ENCODE assay signal across 8 cellular contexts in the genomic region with DNA sequence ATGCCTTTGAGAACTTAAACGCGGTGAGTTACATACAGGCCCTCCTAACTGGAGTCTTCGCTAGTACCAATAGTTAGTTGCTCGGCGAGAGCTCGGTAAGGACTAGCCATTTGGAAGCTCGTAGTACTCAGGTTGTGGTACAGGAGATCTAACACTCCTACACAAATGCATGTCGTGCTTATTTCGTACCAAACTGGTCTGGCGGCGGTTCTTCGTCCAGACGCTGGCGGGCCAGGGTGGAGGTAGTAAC. TPM values are rescaled to one million over a fixed set of nuclear protein-coding genes. Genes with fewer than 3 reads are reported as not detected.
DNase-seq lines count a peak whose midpoint lies in the region; ATAC-seq and TF ChIP-seq lines count a peak whose summit lies in the region.

No MANE protein-coding gene starts in this region.

- peaks cover 4% of the 10 kb centered on the region for H3K4me1 ChIP-seq in endocrine pancreas (ENCODE audit: control insufficient read depth, insufficient read depth, low read length)

- peak overlapping the region; percentile 96 for H3K4me3 ChIP-seq in endocrine pancreas (ENCODE audit: control insufficient read depth, insufficient read depth, low read length)
- peak overlapping the region; percentile 58 for H3K4me3 ChIP-seq in neural cell (ENCODE audit: low read length)

- H3F3A ChIP-seq in neural cell (ENCODE audit: insufficient read depth, low read length, poor library complexity, severe bottlenecking) = no peaks in the 10 kb centered on the region

- DNase-seq in HuH-7 (ENCODE audit: low spot score) (no peak), NCI-H748 treated with DMSO at 0.1 percent for 48 hours (lab: John Stamatoyannopoulos, UW) (no peak), GM10266 (ENCODE audit: extremely low spot score) (no peak), posterior vena cava (ENCODE audit: low spot score) (no peak)

- peak; percentile 30 for ATAC-seq in GM18502 (IDR thresholded peaks at IDR 0.05; ENCODE audit: poor library complexity, unreplicated experiment)

- H3K9me3 ChIP-seq in KOPT-K1 (ENCODE audit: insufficient read depth, low read length, poor library complexity, severe bottlenecking) (no peaks in the 10 kb centered on the region), endocrine pancreas (ENCODE audit: control insufficient read depth, low read length) (no peaks in the 10 kb centered on the region), neural cell (ENCODE audit: low read length) (no peaks in the 10 kb centered on the region)

- H3K36me3 ChIP-seq in KOPT-K1 (ENCODE audit: insufficient read depth, low read length) = 0 out of 2 replicates have a peak, but pooled peaks cover under 1% of the 10 kb centered on the region
- no peaks in the 10 kb centered on the region for H3K36me3 ChIP-seq in endocrine pancreas (ENCODE audit: control insufficient read depth, insufficient read depth, low read length)
- no peaks in the 10 kb centered on the region for H3K36me3 ChIP-seq in neural cell (ENCODE audit: insufficient read depth, low read length)

- H3K9ac ChIP-seq in endocrine pancreas (ENCODE audit: control insufficient read depth, insufficient read depth, low read length) (peak overlapping the region; percentile 82), neural cell (ENCODE audit: low read length) (no peak overlapping the region)

- TF ChIP-seq CTCF in neural cell (IDR thresholded peaks at IDR 0.05; ENCODE audit: poor library complexity, severe bottlenecking) (no peak), GM10266 (IDR thresholded peaks at IDR 0.05; ENCODE audit: control insufficient read depth, insufficient read depth, low read depth, missing control alignments) (no peak)

- H3K9me2 ChIP-seq in neural cell (ENCODE audit: insufficient read depth, low read length) = no peaks in the 10 kb centered on the region

- H3K27me3 ChIP-seq in endocrine pancreas (ENCODE audit: control insufficient read depth, insufficient read depth, low read length) (no peaks in the 10 kb centered on the region), neural cell (ENCODE audit: insufficient read depth, low read depth, low read length) (peaks cover 19% of the 10 kb centered on the region)

- H4K20me1 ChIP-seq in neural cell (ENCODE audit: insufficient read depth) = no peaks in the 10 kb centered on the region

- H3K4me2 ChIP-seq in neural cell (ENCODE audit: low read length) = no peak overlapping the region

- intact Hi-C loops in posterior vena cava (cut with DNase I) = loop anchor here in 1 of 2 donors (10.0 kb wide), 1 partner anchor 169 kb away; no protein-coding TSS in a partner anchor

- H3K27ac ChIP-seq in KOPT-K1 (ENCODE audit: low read depth, low read length, poor library complexity, severe bottlenecking) (peak overlapping the region; percentile 69), neural cell (ENCODE audit: low read length) (no peak overlapping the region)

- no peaks in the 10 kb centered on the region for H3K79me2 ChIP-seq in neural cell (replicated peaks; ENCODE audit: insufficient read depth, low read length)

- TF ChIP-seq RAD21 in neural cell (conservative IDR thresholded peaks at IDR 0.05) = no peak

- H2AFZ ChIP-seq in neural cell (ENCODE audit: low read depth, low read length) = no peak overlapping the region

- TF ChIP-seq EP300 in neural cell (conservative IDR thresholded peaks at IDR 0.05; ENCODE audit: poor library complexity, severe bottlenecking) = no peak

TF ChIP-seq in neural cell, 6 proteins besides CTCF, POLR2A, EP300 and RAD21:
- no peak for TF ChIP-seq TAF1 (IDR thresholded peaks at IDR 0.05; ENCODE audit: low read depth)
- TF ChIP-seq EZH2 (IDR thresholded peaks at IDR 0.05; ENCODE audit: borderline replicate concordance, insufficient read depth, low read length, poor library complexity, severe bottlenecking) = no peak
- TF ChIP-seq POLR2AphosphoS5 (IDR thresholded peaks at IDR 0.05) = no peak
- TF ChIP-seq SMC3 (conservative IDR thresholded peaks at IDR 0.05; ENCODE audit: poor library complexity) = no peak
- TF ChIP-seq REST (IDR thresholded peaks at IDR 0.05; ENCODE audit: borderline replicate concordance) = no peak
- TF ChIP-seq MXI1 (conservative IDR thresholded peaks at IDR 0.05; ENCODE audit: poor library complexity, severe bottlenecking) = no peak

RNA-seq across cellular contexts. Expression of gene VRK2, which starts 0.3 kb away (rescaled TPM):
- polyA plus RNA-seq in neural cell = 0.45 and 0.46 TPM in 2 replicates
- polyA minus RNA-seq in neural cell = 0.23 and 0.49 TPM in 2 replicates
- 10 to 100 TPM; 27.7 to 41.0 TPM for total RNA-seq in posterior vena cava
